Comparison of ENCODE assay signal across 8 cellular contexts in the genomic region with DNA sequence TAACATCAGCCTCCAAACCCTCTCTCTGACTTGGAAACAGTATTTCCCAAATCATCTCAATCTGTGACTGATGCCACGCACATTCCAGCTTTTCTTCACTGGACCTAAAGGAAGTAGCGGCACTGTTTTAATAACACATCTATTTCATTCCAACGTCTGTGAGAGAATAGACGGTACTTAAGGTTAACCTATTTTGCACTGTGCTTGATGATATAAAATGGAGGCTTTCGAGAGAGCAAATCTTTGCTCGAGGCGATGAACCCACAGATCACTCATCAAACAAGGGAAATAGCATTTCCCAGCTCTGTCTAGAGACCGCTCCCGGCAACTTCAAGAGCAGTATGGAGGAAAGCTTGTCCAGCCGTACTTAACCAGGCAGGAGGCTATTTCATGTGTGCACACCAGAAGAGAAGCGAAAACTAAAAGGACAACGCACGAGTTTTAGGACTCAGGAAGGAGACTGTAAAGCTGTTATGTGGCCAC. TPM values are rescaled to one million over a fixed set of nuclear protein-coding genes. Genes with fewer than 3 reads are reported as not detected.
DNase-seq lines count a peak whose midpoint lies in the region; ATAC-seq, FAIRE-seq and TF ChIP-seq lines count a peak whose summit lies in the region.

No MANE protein-coding gene starts in this region.

- H3K4me2 ChIP-seq in keratinocyte (ENCODE audit: control insufficient read depth, extremely low read depth, insufficient read depth, low read depth, low read length) (peak overlapping the region; percentile 99), smooth muscle cell (peak overlapping the region; percentile 95)

- FAIRE-seq in keratinocyte (lab: Jason Lieb, UNC): peak; percentile 81

- H2AFZ ChIP-seq in keratinocyte (ENCODE audit: control insufficient read depth, low read length): peak overlapping the region; percentile 70
- H2AFZ ChIP-seq in smooth muscle cell (ENCODE audit: low read depth): no peak overlapping the region

- H4K20me1 ChIP-seq in keratinocyte (ENCODE audit: control insufficient read depth, extremely low read depth, insufficient read depth, low read length): no peaks in the 10 kb centered on the region
- H4K20me1 ChIP-seq in smooth muscle cell (ENCODE audit: low read depth): peaks cover 68% of the 10 kb centered on the region

- H3K4me3 ChIP-seq in keratinocyte (ENCODE audit: control insufficient read depth in 2 of 3, extremely low read depth in 1 of 3, insufficient read depth in 2 of 3, low read depth in 1 of 3, low read length in 3 of 3) (peak overlapping the region; percentile 42 to 74 (median 69)), smooth muscle cell (peak overlapping the region; percentile 95)

- H3K4me1 ChIP-seq in keratinocyte (ENCODE audit: control insufficient read depth, extremely low read depth, insufficient read depth, low read length): peaks cover 13% of the 10 kb centered on the region
- H3K4me1 ChIP-seq in smooth muscle cell (ENCODE audit: low read depth): peaks cover 33% of the 10 kb centered on the region

- dilution Hi-C loops in keratinocyte (cut with MboI; ENCODE audit: extremely low pct_ligation_motif_present, low sequenced_read_pairs): no loop called here

- H3K9ac ChIP-seq in keratinocyte (ENCODE audit: control insufficient read depth, extremely low read depth, insufficient read depth, low read length) (peak overlapping the region; percentile 71), smooth muscle cell (ENCODE audit: low read depth) (peak overlapping the region; percentile 60)

- H3K9me3 ChIP-seq in keratinocyte (ENCODE audit: control insufficient read depth, low read depth, low read length) (no peaks in the 10 kb centered on the region), smooth muscle cell (replicated peaks; ENCODE audit: low read depth) (no peaks in the 10 kb centered on the region)

- H3K27me3 ChIP-seq in keratinocyte (ENCODE audit: control insufficient read depth, extremely low read depth, insufficient read depth, low read length): no peaks in the 10 kb centered on the region
- no peaks in the 10 kb centered on the region for H3K27me3 ChIP-seq in smooth muscle cell (ENCODE audit: low read depth)

- ATAC-seq in GM18870 (IDR thresholded peaks at IDR 0.05; ENCODE audit: unreplicated experiment): no peak

- H3K79me2 ChIP-seq in keratinocyte (ENCODE audit: control insufficient read depth, insufficient read depth, low read length) (peaks cover 45% of the 10 kb centered on the region), smooth muscle cell (ENCODE audit: low read depth) (peaks cover 75% of the 10 kb centered on the region)

- peak; percentile 79 for DNase-seq in EH (ENCODE audit: low read depth)
- DNase-seq in NAMALWA (ENCODE audit: low spot score): peak; percentile 49
- DNase-seq in amygdala (lab: John Stamatoyannopoulos, UW): peak in 29 of 56 donors; percentile 3 to 47 (median 14)
- no peak for DNase-seq in keratinocyte (ENCODE audit: low read depth, low spot score)
- DNase-seq in smooth muscle cell (lab: John Stamatoyannopoulos, UW; ENCODE audit: unreplicated experiment): no peak
- DNase-seq in NCI-H1105 treated with DMSO at 0.1 percent for 48 hours (lab: John Stamatoyannopoulos, UW): no peak
- no peak for DNase-seq in COLO829 (ENCODE audit: low spot score)

- WGBS in smooth muscle cell (ENCODE audit: low lambda C conversion rate): 8% methylated on average over 13 of the region's 13 CpGs

- H3F3A ChIP-seq in smooth muscle cell (ENCODE audit: low read depth): peaks cover 7% of the 10 kb centered on the region

- H3K9me1 ChIP-seq in keratinocyte (ENCODE audit: control insufficient read depth, extremely low read depth, insufficient read depth, low read length): peaks cover 2% of the 10 kb centered on the region

- H3K27ac ChIP-seq in keratinocyte (ENCODE audit: control insufficient read depth, insufficient read depth, low read length) (peak overlapping the region; percentile 71), smooth muscle cell (ENCODE audit: low read depth) (peak overlapping the region; percentile 64)

- TF ChIP-seq CTCF in keratinocyte (optimal IDR thresholded peaks at IDR 0.05 in 1 of 3, IDR thresholded peaks at IDR 0.05 in 1 of 3, conservative IDR thresholded peaks at IDR 0.05 in 1 of 3; ENCODE audit: extremely low read depth in 1 of 3, insufficient read depth in 2 of 3, low read length in 3 of 3) (no peak), smooth muscle cell (IDR thresholded peaks at IDR 0.05; ENCODE audit: borderline replicate concordance, insufficient read depth, poor library complexity, severe bottlenecking) (no peak)

- no peaks in the 10 kb centered on the region for H3K36me3 ChIP-seq in keratinocyte (ENCODE audit: control insufficient read depth in 2 of 2, extremely low read depth in 1 of 2, insufficient read depth in 2 of 2, low read length in 2 of 2)
- no peaks in the 10 kb centered on the region for H3K36me3 ChIP-seq in smooth muscle cell (ENCODE audit: low read depth)

RNA-seq across cellular contexts. Expression of a gene that starts 2.9 kb away (rescaled TPM):
- polyA plus RNA-seq in keratinocyte (6.5 to 10.5 TPM (median 7.1 TPM) in 3 replicates), smooth muscle cell (25.2 and 32.0 TPM in 2 replicates)
- 9.5 TPM for polyA plus RNA-seq in keratinocyte (2011; ENCODE audit: low read depth)
- 6.5 and 12.7 TPM in 2 replicates for polyA plus RNA-seq in keratinocyte (2011; cell fraction: cytosol; rRNA removed)
- 5.8 and 6.8 TPM in 2 replicates for polyA plus RNA-seq in keratinocyte (2011; cell fraction: nucleus; rRNA removed)
- polyA plus RNA-seq in keratinocyte (2012; ENCODE audit: low replicate concordance): 8.0 and 19.3 TPM in 2 replicates
- 2.2 to 8.3 TPM (median 4.9 TPM) in 3 replicates for polyA minus RNA-seq in keratinocyte
- polyA minus RNA-seq in keratinocyte (2011; cell fraction: cytosol; rRNA and poly(A)+ RNA removed): 12.3 TPM
- 6.1 and 8.4 TPM in 2 replicates for polyA minus RNA-seq in keratinocyte (2011; cell fraction: nucleus; rRNA and poly(A)+ RNA removed)
- 46.6 and 59.2 TPM in 2 replicates for total RNA-seq in smooth muscle cell

Comparison
In these comparisons a context has a peak if more than half of its experiments do, and no peak if none do; other contexts are left out.
1. DNase-seq: peak in EH (single experiment), NAMALWA (single experiment) and amygdala (29 of 56); none in keratinocyte (single experiment), smooth muscle cell (single experiment), NCI-H1105 treated with DMSO at 0.1 percent for 48 hours (single experiment) and COLO829 (single experiment).